Comparison of ENCODE assay signal across 8 cellular contexts in the genomic region with DNA sequence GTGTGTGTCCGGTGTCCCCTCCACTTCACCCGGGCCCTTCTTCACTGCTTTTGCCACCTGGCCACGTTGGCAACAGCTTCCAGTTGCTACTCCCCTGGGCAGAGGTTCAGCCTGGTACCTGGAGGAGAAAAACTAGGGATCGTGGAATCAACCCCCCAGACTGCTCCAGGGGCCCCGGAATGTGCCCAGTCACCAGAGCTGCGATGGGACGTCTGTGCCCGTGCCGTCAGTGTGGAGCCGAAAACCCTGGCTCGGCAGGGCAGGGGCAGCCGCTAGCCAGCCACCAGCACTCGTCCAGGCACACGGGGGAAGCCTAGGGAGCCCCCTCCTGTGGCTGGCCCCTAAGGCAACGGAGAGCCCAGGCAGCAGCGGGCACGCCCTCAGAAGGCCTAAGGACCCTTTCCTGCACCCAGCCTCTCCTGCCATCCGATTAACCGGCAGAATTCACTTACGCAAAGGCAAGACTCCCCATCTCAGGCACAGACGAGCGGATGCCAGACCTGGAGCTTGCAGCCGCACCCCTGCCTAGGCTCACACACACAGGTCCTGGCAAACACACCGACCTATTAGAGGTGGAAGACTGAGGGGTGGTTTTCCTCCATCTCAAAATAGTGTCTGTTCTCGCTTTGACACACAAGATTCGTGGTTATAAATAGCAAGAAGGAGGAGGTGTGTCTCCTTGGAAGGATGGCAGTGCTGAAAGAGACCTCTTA.
A peak's percentile ranks its signal among the peaks of the same experiment; 100 is the strongest.
DNase-seq lines count a peak whose midpoint lies in the region; ATAC-seq and TF ChIP-seq lines count a peak whose summit lies in the region.

No MANE protein-coding gene starts in this region.

- H3K27me3 ChIP-seq in CD4-positive, CD25-positive, alpha-beta regulatory T cell (ENCODE audit: control insufficient read depth, insufficient read depth, low read length) = peaks cover 27% of the 10 kb centered on the region
- 0 out of 2 replicates have a peak, but pooled peaks cover 5% of the 10 kb centered on the region for H3K27me3 ChIP-seq in SJCRH30

- peaks cover 36% of the 10 kb centered on the region for H3K4me1 ChIP-seq in CD4-positive, CD25-positive, alpha-beta regulatory T cell (ENCODE audit: control insufficient read depth, insufficient read depth, low read length, poor library complexity, severe bottlenecking)
- H3K4me1 ChIP-seq in HEK293 (ENCODE audit: control insufficient read depth, insufficient read depth, low read length) = peaks cover 15% of the 10 kb centered on the region
- H3K4me1 ChIP-seq in SJCRH30 = peaks cover 5% of the 10 kb centered on the region; the same call in 1 of the 2 replicates

- H3K9me3 ChIP-seq in CD4-positive, CD25-positive, alpha-beta regulatory T cell (ENCODE audit: control insufficient read depth in 2 of 2, low read length in 2 of 2) = no peaks in the 10 kb centered on the region
- H3K9me3 ChIP-seq in HEK293 (ENCODE audit: control insufficient read depth, insufficient read depth, low read depth, low read length) (no peaks in the 10 kb centered on the region), SJCRH30 (replicated peaks) (no peaks in the 10 kb centered on the region)

- no peak overlapping the region for H3K4me3 ChIP-seq in CD4-positive, CD25-positive, alpha-beta regulatory T cell (ENCODE audit: low read depth, low read length)
- H3K4me3 ChIP-seq in HEK293 (ENCODE audit: low read depth, low read length) (peak overlapping the region; percentile 56), SJCRH30 (no peak overlapping the region)

- H3K9me3 Mint-ChIP-seq in CD4-positive, CD25-positive, alpha-beta regulatory T cell = peaks cover 0 to 2% (median 0%) of the 10 kb centered on the region in 7 donors
- H3K9me3 Mint-ChIP-seq in central memory CD8-positive, alpha-beta T cell = no peaks in the 10 kb centered on the region
- H3K9me3 Mint-ChIP-seq in nephron progenitor cell = no peaks in the 10 kb centered on the region

- H3K36me3 Mint-ChIP-seq in CD4-positive, CD25-positive, alpha-beta regulatory T cell = no peaks in the 10 kb centered on the region
- H3K36me3 Mint-ChIP-seq in central memory CD8-positive, alpha-beta T cell (ENCODE audit: insufficient read depth) = peaks cover 6% of the 10 kb centered on the region
- peaks cover 10% of the 10 kb centered on the region for H3K36me3 Mint-ChIP-seq in nephron progenitor cell (ENCODE audit: low read depth)

- CTCF ChIA-PET in HEK293 (lab: Yijun Ruan, JAX) = interaction anchor here (1.1 to 1.4 kb wide), 2 partner anchors 15 to 414 kb away, joined by 3 read pairs; no protein-coding TSS in a partner anchor

- DNase-seq in CD4-positive, CD25-positive, alpha-beta regulatory T cell = peak in 1 of 3 donors; percentile 9
- no peak for DNase-seq in central memory CD8-positive, alpha-beta T cell (ENCODE audit: low spot score in 2 of 2)
- no peak for DNase-seq in nephron progenitor cell
- DNase-seq in pons (ENCODE audit: low spot score) = no peak
- DNase-seq in NCI-H226 = no peak
- DNase-seq in medulla oblongata (ENCODE audit: extremely low spot score) = no peak
- no peak for DNase-seq in SJCRH30

- no peak overlapping the region for H3K27ac Mint-ChIP-seq in CD4-positive, CD25-positive, alpha-beta regulatory T cell
- no peak overlapping the region for H3K27ac Mint-ChIP-seq in central memory CD8-positive, alpha-beta T cell (ENCODE audit: low read depth)
- no peak overlapping the region for H3K27ac Mint-ChIP-seq in nephron progenitor cell

- H3K4me3 Mint-ChIP-seq in CD4-positive, CD25-positive, alpha-beta regulatory T cell = peak overlapping the region; percentile 65 to 93 (median 86)
- H3K4me3 Mint-ChIP-seq in central memory CD8-positive, alpha-beta T cell = peak overlapping the region; percentile 79
- peak overlapping the region; percentile 81 for H3K4me3 Mint-ChIP-seq in nephron progenitor cell

- TF ChIP-seq CTCF in HEK293 (tag by site-specific recombination; IDR thresholded peaks at IDR 0.05) (no peak), nephron progenitor cell (IDR thresholded peaks at IDR 0.05) (no peak)

- H3K4me1 Mint-ChIP-seq in CD4-positive, CD25-positive, alpha-beta regulatory T cell = peaks cover 13 to 40% (median 18%) of the 10 kb centered on the region in 4 donors
- peaks cover 31% of the 10 kb centered on the region for H3K4me1 Mint-ChIP-seq in central memory CD8-positive, alpha-beta T cell
- H3K4me1 Mint-ChIP-seq in nephron progenitor cell = peaks cover 61% of the 10 kb centered on the region

- no peak overlapping the region for H3K27ac ChIP-seq in CD4-positive, CD25-positive, alpha-beta regulatory T cell (ENCODE audit: insufficient read depth, low read length, poor library complexity, severe bottlenecking)
- peak overlapping the region; percentile 84; the same call in 1 of the 2 replicates for H3K27ac ChIP-seq in HEK293 (ENCODE audit: extremely low read depth, low read depth, low read length)
- no peak overlapping the region for H3K27ac ChIP-seq in SJCRH30

- POLR2A ChIA-PET in HEK293 (lab: Yijun Ruan, JAX) = interaction anchor here (1.1 kb wide), 1 partner anchor 61 kb away, joined by 5 read pairs; no protein-coding TSS in a partner anchor

- peaks cover 69% of the 10 kb centered on the region for H3K27me3 Mint-ChIP-seq in CD4-positive, CD25-positive, alpha-beta regulatory T cell
- H3K27me3 Mint-ChIP-seq in central memory CD8-positive, alpha-beta T cell = peaks cover 73% of the 10 kb centered on the region
- peaks cover 69% of the 10 kb centered on the region for H3K27me3 Mint-ChIP-seq in nephron progenitor cell (ENCODE audit: low read depth, poor library complexity)

- H3K36me3 ChIP-seq in CD4-positive, CD25-positive, alpha-beta regulatory T cell (ENCODE audit: control insufficient read depth, insufficient read depth, low read length) = no peaks in the 10 kb centered on the region
- H3K36me3 ChIP-seq in HEK293 (ENCODE audit: control insufficient read depth in 2 of 2, insufficient read depth in 1 of 2, low read length in 2 of 2) (peaks cover 0 to 4% of the 10 kb centered on the region in 2 experiments; a peak in 1 of 3 replicates), SJCRH30 (no peaks in the 10 kb centered on the region)

- no peak for ATAC-seq in CD4-positive, CD25-positive, alpha-beta regulatory T cell (ENCODE audit: low read depth in 2 of 2)
- no peak for ATAC-seq in central memory CD8-positive, alpha-beta T cell (replicated peaks; ENCODE audit: extremely low read depth, poor library complexity, severe bottlenecking)

TF ChIP-seq in HEK293, 187 proteins besides CTCF, POLR2A, EP300 and RAD21 (continues in another document):
- TF ChIP-seq ZNF146 (tag by site-specific recombination; IDR thresholded peaks at IDR 0.05) (no peak), ZBTB48 (tag by site-specific recombination; IDR thresholded peaks at IDR 0.05) (peak; percentile 97), SCRT1 (tag by site-specific recombination; IDR thresholded peaks at IDR 0.05; ENCODE audit: borderline replicate concordance) (no peak), GLIS1 (tag by site-specific recombination; IDR thresholded peaks at IDR 0.05) (peak; percentile 25; the same call in 1 of the 2 replicates), ZNF404 (tag by site-specific recombination; IDR thresholded peaks at IDR 0.05) (no peak), ZFHX2 (tag by site-specific recombination; conservative IDR thresholded peaks at IDR 0.05) (no peak), ZBTB20 (tag by site-specific recombination; IDR thresholded peaks at IDR 0.05) (peak; percentile 99), ZNF121 (tag by site-specific recombination; IDR thresholded peaks at IDR 0.05) (no peak), SP3 (tag by site-specific recombination; IDR thresholded peaks at IDR 0.05) (no peak), ZNF155 (tag by site-specific recombination; IDR thresholded peaks at IDR 0.05) (no peak)
- TF ChIP-seq, protein P1, sequence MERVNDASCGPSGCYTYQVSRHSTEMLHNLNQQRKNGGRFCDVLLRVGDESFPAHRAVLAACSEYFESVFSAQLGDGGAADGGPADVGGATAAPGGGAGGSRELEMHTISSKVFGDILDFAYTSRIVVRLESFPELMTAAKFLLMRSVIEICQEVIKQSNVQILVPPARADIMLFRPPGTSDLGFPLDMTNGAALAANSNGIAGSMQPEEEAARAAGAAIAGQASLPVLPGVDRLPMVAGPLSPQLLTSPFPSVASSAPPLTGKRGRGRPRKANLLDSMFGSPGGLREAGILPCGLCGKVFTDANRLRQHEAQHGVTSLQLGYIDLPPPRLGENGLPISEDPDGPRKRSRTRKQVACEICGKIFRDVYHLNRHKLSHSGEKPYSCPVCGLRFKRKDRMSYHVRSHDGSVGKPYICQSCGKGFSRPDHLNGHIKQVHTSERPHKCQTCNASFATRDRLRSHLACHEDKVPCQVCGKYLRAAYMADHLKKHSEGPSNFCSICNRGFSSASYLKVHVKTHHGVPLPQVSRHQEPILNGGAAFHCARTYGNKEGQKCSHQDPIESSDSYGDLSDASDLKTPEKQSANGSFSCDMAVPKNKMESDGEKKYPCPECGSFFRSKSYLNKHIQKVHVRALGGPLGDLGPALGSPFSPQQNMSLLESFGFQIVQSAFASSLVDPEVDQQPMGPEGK (tag by site-specific recombination; IDR thresholded peaks at IDR 0.05) = no peak
- TF ChIP-seq, protein P2, sequence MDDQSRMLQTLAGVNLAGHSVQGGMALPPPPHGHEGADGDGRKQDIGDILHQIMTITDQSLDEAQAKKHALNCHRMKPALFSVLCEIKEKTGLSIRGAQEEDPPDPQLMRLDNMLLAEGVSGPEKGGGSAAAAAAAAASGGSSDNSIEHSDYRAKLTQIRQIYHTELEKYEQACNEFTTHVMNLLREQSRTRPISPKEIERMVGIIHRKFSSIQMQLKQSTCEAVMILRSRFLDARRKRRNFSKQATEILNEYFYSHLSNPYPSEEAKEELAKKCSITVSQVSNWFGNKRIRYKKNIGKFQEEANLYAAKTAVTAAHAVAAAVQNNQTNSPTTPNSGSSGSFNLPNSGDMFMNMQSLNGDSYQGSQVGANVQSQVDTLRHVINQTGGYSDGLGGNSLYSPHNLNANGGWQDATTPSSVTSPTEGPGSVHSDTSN (CRISPR knock-in tag; IDR thresholded peaks at IDR 0.05) = no peak
- TF ChIP-seq, protein P3, sequence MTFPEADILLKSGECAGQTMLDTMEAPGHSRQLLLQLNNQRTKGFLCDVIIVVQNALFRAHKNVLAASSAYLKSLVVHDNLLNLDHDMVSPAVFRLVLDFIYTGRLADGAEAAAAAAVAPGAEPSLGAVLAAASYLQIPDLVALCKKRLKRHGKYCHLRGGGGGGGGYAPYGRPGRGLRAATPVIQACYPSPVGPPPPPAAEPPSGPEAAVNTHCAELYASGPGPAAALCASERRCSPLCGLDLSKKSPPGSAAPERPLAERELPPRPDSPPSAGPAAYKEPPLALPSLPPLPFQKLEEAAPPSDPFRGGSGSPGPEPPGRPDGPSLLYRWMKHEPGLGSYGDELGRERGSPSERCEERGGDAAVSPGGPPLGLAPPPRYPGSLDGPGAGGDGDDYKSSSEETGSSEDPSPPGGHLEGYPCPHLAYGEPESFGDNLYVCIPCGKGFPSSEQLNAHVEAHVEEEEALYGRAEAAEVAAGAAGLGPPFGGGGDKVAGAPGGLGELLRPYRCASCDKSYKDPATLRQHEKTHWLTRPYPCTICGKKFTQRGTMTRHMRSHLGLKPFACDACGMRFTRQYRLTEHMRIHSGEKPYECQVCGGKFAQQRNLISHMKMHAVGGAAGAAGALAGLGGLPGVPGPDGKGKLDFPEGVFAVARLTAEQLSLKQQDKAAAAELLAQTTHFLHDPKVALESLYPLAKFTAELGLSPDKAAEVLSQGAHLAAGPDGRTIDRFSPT (tag by site-specific recombination; IDR thresholded peaks at IDR 0.05) = no peak
